16 cellular contexts compared by ENCODE assay signal in genomic region chr11:47857485-47858168, GRCh38. TPM values are rescaled to one million over a fixed set of nuclear protein-coding genes. Genes with fewer than 3 reads are reported as not detected.
A peak's percentile ranks its signal among the peaks of the same experiment; 100 is the strongest.
DNase-seq lines count a peak whose midpoint lies in the region; FAIRE-seq and TF ChIP-seq lines count a peak whose summit lies in the region.
"Had no signal": no experiment of that assay in that cellular context is flagged by ENCODE, and none has a peak within 500 bp of the region (broad histone marks: within the 10 kb centered on the region; RNA-seq: fewer than 3 reads in every experiment).

No MANE protein-coding gene starts in this region.

- H3K4me1 Mint-ChIP-seq in Calu3 (ENCODE audit: low read depth, unreplicated experiment): peaks cover 11% of the 10 kb centered on the region

- no peaks in the 10 kb centered on the region for H3K27me3 ChIP-seq in Loucy (ENCODE audit: insufficient read depth, low read length, poor library complexity, severe bottlenecking)
- no peaks in the 10 kb centered on the region for H3K27me3 ChIP-seq in fibroblast of lung (ENCODE audit: control insufficient read depth, insufficient read depth, low read length)
- no peaks in the 10 kb centered on the region for H3K27me3 ChIP-seq in dorsolateral prefrontal cortex

- H3K9me3 Mint-ChIP-seq in Calu3 (ENCODE audit: low read depth, unreplicated experiment): no peaks in the 10 kb centered on the region
- H3K9me3 Mint-ChIP-seq: activated CD4-positive, alpha-beta T cell treated with anti-CD3 and anti-CD28 coated beads, Interleukin-2, amount 10 ng/mL, durations not matched to agents 24 days and 14 days; activated T-helper 2 cell treated with anti-CD3 and anti-CD28 coated beads, Interferon-gamma antibody, Interleukin-2, Interleukin-4, amounts not matched to agents 10 μg/mL and 5 μg/mL and 100 μg/mL, durations not matched to agents 14 hours and 24 hours and 36 hours had no signal

- H3K9me2 ChIP-seq in Loucy (replicated peaks; ENCODE audit: low read depth, low read length): no peaks in the 10 kb centered on the region

- TF ChIP-seq CTCF in Loucy (conservative IDR thresholded peaks at IDR 0.05; ENCODE audit: low read length) (no peak), fibroblast of lung (conservative IDR thresholded peaks at IDR 0.05 in 1 of 2, IDR thresholded peaks at IDR 0.05 in 1 of 2; ENCODE audit: low read depth in 1 of 2, low read length in 2 of 2) (no peak), dorsolateral prefrontal cortex (IDR thresholded peaks at IDR 0.05 in 54 of 56, conservative IDR thresholded peaks at IDR 0.05 in 2 of 56; ENCODE audit: low read depth in 1 of 56, partially characterized antibody in 56 of 56) (no peak), Calu3 (IDR thresholded peaks at IDR 0.05; ENCODE audit: unreplicated experiment) (no peak)

- H3K9ac ChIP-seq in Loucy (ENCODE audit: low read depth, low read length, poor library complexity, severe bottlenecking) (no peak overlapping the region), fibroblast of lung (ENCODE audit: insufficient read depth, low read length) (no peak overlapping the region)

- no peaks in the 10 kb centered on the region for H3F3A ChIP-seq in Loucy (ENCODE audit: low read depth)

- no peaks in the 10 kb centered on the region for H3K27me3 Mint-ChIP-seq in Calu3 (ENCODE audit: unreplicated experiment)
- H3K27me3 Mint-ChIP-seq: activated CD4-positive, alpha-beta T cell treated with anti-CD3 and anti-CD28 coated beads, Interleukin-2, amount 10 ng/mL, durations not matched to agents 24 days and 14 days had no signal

- no peak overlapping the region for H3K4me3 Mint-ChIP-seq in Calu3 (ENCODE audit: low read depth, unreplicated experiment)
- H3K4me3 Mint-ChIP-seq: activated CD4-positive, alpha-beta T cell treated with anti-CD3 and anti-CD28 coated beads, Interleukin-2, amount 10 ng/mL, durations not matched to agents 24 days and 14 days had no signal

- H2AFZ ChIP-seq in Loucy (ENCODE audit: low read length) (peak overlapping the region; percentile 61), fibroblast of lung (ENCODE audit: low read length) (no peak overlapping the region)

- H3K79me2 ChIP-seq in Loucy (ENCODE audit: insufficient read depth, low read length) (no peaks in the 10 kb centered on the region), fibroblast of lung (ENCODE audit: control insufficient read depth, insufficient read depth, low read length) (no peaks in the 10 kb centered on the region)

- no peaks in the 10 kb centered on the region for H4K20me1 ChIP-seq in Loucy (ENCODE audit: insufficient read depth, low read length, poor library complexity, severe bottlenecking)
- no peaks in the 10 kb centered on the region for H4K20me1 ChIP-seq in fibroblast of lung (ENCODE audit: control insufficient read depth, extremely low read depth, insufficient read depth, low read length)

- H3K9me3 ChIP-seq in Loucy (ENCODE audit: insufficient read depth, low read depth, low read length): no peaks in the 10 kb centered on the region
- no peaks in the 10 kb centered on the region for H3K9me3 ChIP-seq in fibroblast of lung (ENCODE audit: control insufficient read depth, insufficient read depth, low read depth, low read length)

- no peak overlapping the region for H3K4me3 ChIP-seq in Loucy (ENCODE audit: low read length, poor library complexity, severe bottlenecking)
- no peak overlapping the region for H3K4me3 ChIP-seq in fibroblast of lung (replicated peaks in 1 of 4; ENCODE audit: control extremely low read depth in 1 of 4, insufficient read depth in 1 of 4, low read depth in 3 of 4, low read length in 4 of 4)
- no peak overlapping the region for H3K4me3 ChIP-seq in dorsolateral prefrontal cortex
- H3K4me3 ChIP-seq: SK-N-MC had no signal

- BruUV-seq in Calu3 (replicated peaks; lab: Mats Ljungman, UMichigan): no TSS peak

- intact Hi-C loops in dorsolateral prefrontal cortex (cut with DNase I) (no loop called here), Calu3 (cut with micrococcal nuclease; ENCODE audit: unreplicated experiment) (no loop called here)

- CTCF ChIA-PET in Calu3 (lab: Charles Lee): no interaction called here

- H3K36me3 ChIP-seq in Loucy (ENCODE audit: insufficient read depth, low read length): no peaks in the 10 kb centered on the region
- H3K36me3 ChIP-seq in fibroblast of lung (ENCODE audit: control insufficient read depth, insufficient read depth, low read length): no peaks in the 10 kb centered on the region

- peak; percentile 21 for FAIRE-seq in GM19239 (lab: Jason Lieb, UNC)
- FAIRE-seq: bronchial epithelial cell had no signal

- no peak overlapping the region for H3K27ac Mint-ChIP-seq in Calu3 (ENCODE audit: unreplicated experiment)
- H3K27ac Mint-ChIP-seq: activated CD4-positive, alpha-beta T cell treated with anti-CD3 and anti-CD28 coated beads, Interleukin-2, amount 10 ng/mL, durations not matched to agents 24 days and 14 days; activated T-helper 2 cell treated with anti-CD3 and anti-CD28 coated beads, Interferon-gamma antibody, Interleukin-2, Interleukin-4, amounts not matched to agents 10 μg/mL and 5 μg/mL and 100 μg/mL, durations not matched to agents 14 hours and 24 hours and 36 hours had no signal

- H3K36me3 Mint-ChIP-seq in Calu3 (ENCODE audit: insufficient read depth, unreplicated experiment): no peaks in the 10 kb centered on the region

- H3K4me2 ChIP-seq in Loucy (ENCODE audit: low read depth, low read length, poor library complexity, severe bottlenecking) (no peak overlapping the region), fibroblast of lung (ENCODE audit: extremely low read depth, insufficient read depth, low read length) (peak overlapping the region; percentile 4)

- H3K27ac ChIP-seq in fibroblast of lung (ENCODE audit: insufficient read depth, low read length) (no peak overlapping the region), dorsolateral prefrontal cortex (no peak overlapping the region)
- H3K27ac ChIP-seq: SK-N-MC had no signal

- no peaks in the 10 kb centered on the region for H3K4me1 ChIP-seq in Loucy (ENCODE audit: insufficient read depth, low read length, poor library complexity, severe bottlenecking)
- H3K4me1 ChIP-seq in fibroblast of lung (ENCODE audit: control insufficient read depth, extremely low read depth, insufficient read depth, low read length): peaks cover 6% of the 10 kb centered on the region

- DNase-seq in DMS79 (lab: John Stamatoyannopoulos, UW) (peak; percentile 20), GM19239 (ENCODE audit: insufficient read length, low spot score) (no peak), fibroblast of lung (ENCODE audit: low read depth in 2 of 2) (no peak), NCI-H128 (lab: John Stamatoyannopoulos, UW; ENCODE audit: unreplicated experiment) (no peak), dorsolateral prefrontal cortex (no peak), Calu3 (no peak)
- no peak for DNase-seq in activated CD4-positive, CD25-positive, alpha-beta regulatory T cell treated with anti-CD3 and anti-CD28 coated beads, Interleukin-2, amount 50 U/mL, for 72 hours
- DNase-seq: activated CD4-positive, alpha-beta T cell treated with anti-CD3 and anti-CD28 coated beads, Interleukin-2, amount 10 ng/mL, durations not matched to agents 24 days and 14 days; C1 segment of cervical spinal cord; NCI-H1436 treated with DMSO at 0.1 percent for 48 hours; NCI-H524 treated with DMSO at 0.1 percent for 48 hours; stimulated activated CD4-positive, alpha-beta T cell treated with anti-CD3 and anti-CD28 coated beads, Interleukin-4, amount 100 ng/mL, for 4 hours had no signal

RNA-seq across cellular contexts. Expression of gene NUP160, which starts 9.5 kb away (rescaled TPM):
- total RNA-seq in fibroblast of lung (25.8 and 28.5 TPM in 2 replicates), dorsolateral prefrontal cortex (10 to 100 TPM; 15.7 to 43.6 (median 27.8) TPM), Calu3 (2022) (50.6 and 54.7 TPM in 2 replicates)
- 25.5 and 25.9 TPM in 2 replicates for polyA plus RNA-seq in fibroblast of lung
- 18.0 and 18.5 TPM in 2 replicates for polyA plus RNA-seq in fibroblast of lung (2012)
- 21.7 and 23.5 TPM in 2 replicates for polyA minus RNA-seq in fibroblast of lung (ENCODE audit: low replicate concordance)
